Comparison of ENCODE assay signal across 8 cellular contexts in genomic region chr7:76314042-76314721, GRCh38.
DNase-seq lines count a peak whose midpoint lies in the region; ATAC-seq lines count a peak whose summit lies in the region.

No MANE protein-coding gene starts in this region.

- H3K4me3 Mint-ChIP-seq in central memory CD8-positive, alpha-beta T cell, result peak overlapping the region; percentile 23

- H3K4me1 Mint-ChIP-seq in central memory CD8-positive, alpha-beta T cell, result peaks cover 23% of the 10 kb centered on the region

- no peaks in the 10 kb centered on the region for H3K9me3 Mint-ChIP-seq in central memory CD8-positive, alpha-beta T cell

- DNase-seq in AG08396 (ENCODE audit: low spot score) (peak; percentile 92), NCI-H510A (lab: John Stamatoyannopoulos, UW) (peak; percentile 48)
- peak; percentile 93 for DNase-seq in activated CD4-positive, alpha-beta T cell treated with anti-CD3 and anti-CD28 coated beads for 1 hour
- DNase-seq in central memory CD8-positive, alpha-beta T cell (ENCODE audit: low spot score in 2 of 2), result peak; percentile 91 to 97
- DNase-seq in stimulated activated CD4-positive, alpha-beta T cell treated with anti-CD3 and anti-CD28 coated beads, Interleukin-2, amount 100 ng/mL, for 48 hours, result peak; percentile 98 to 99

- no peaks in the 10 kb centered on the region for H3K27me3 Mint-ChIP-seq in central memory CD8-positive, alpha-beta T cell

- H3K27ac Mint-ChIP-seq in central memory CD8-positive, alpha-beta T cell (ENCODE audit: low read depth), result no peak overlapping the region

- no peaks in the 10 kb centered on the region for H3K27me3 ChIP-seq in layer of hippocampus (ENCODE audit: control insufficient read depth, insufficient read depth, low read length)

- ATAC-seq in GM19023 (IDR thresholded peaks at IDR 0.05; ENCODE audit: unreplicated experiment), result peak; percentile 28
- peak; percentile 27 for ATAC-seq in HG03442 (IDR thresholded peaks at IDR 0.05; ENCODE audit: unreplicated experiment)
- ATAC-seq in central memory CD8-positive, alpha-beta T cell (replicated peaks; ENCODE audit: extremely low read depth, poor library complexity, severe bottlenecking), result peak; percentile 45

- peak overlapping the region; percentile 43 for H3K27ac ChIP-seq in layer of hippocampus (ENCODE audit: low read depth, low read length)

- peaks cover 13% of the 10 kb centered on the region for H3K36me3 Mint-ChIP-seq in central memory CD8-positive, alpha-beta T cell (ENCODE audit: insufficient read depth)

Comparison
In these comparisons a context has a peak if more than half of its experiments do, and no peak if none do; other contexts are left out.
1. Peak in every context shown above with its lines: DNase-seq, ATAC-seq and H3K27ac ChIP-seq.
2. DNase-seq: peak in every context shown above with its lines; median percentile 98 in stimulated activated CD4-positive, alpha-beta T cell treated with anti-CD3 and anti-CD28 coated beads, Interleukin-2, amount 100 ng/mL, for 48 hours; 94 in central memory CD8-positive, alpha-beta T cell; 93 in activated CD4-positive, alpha-beta T cell treated with anti-CD3 and anti-CD28 coated beads for 1 hour; 92 in AG08396; 48 in NCI-H510A.